Comparison of ENCODE assay signal across 5 cellular contexts in the genomic region with DNA sequence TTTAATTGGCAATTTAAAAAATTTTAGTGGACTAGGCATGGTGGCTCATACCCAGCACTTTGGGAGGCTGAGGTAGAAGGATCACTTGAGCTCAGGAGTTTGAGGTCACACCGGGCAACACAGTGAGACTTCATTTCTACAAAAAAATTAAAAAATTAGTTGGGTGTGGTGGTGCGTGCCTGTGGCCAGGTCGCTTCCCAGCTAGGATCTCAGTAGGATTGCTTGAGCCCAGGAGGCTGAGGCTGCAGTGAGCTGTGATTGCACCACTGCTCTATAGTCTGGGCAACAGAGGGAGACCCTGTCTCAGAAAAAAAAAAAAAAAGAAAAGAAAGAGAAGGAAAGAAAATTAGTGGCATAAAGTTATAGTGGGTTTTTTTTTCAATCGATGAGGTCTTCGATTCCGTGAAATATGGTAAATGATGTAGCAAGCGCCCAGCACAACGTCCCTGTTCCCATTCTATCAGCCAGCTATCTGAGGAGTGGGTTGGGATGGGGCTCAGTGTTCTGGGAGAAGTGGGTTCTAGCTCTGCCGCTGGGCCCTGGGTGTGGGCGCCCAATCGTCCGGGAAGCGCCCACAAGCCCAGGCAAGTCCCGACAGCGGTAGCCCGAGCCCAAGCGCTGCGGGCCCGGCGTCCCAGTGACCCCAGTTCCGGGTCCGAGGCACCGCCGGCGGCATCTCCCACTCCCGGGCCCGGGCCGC. TPM values are rescaled to one million over a fixed set of nuclear protein-coding genes. Genes with fewer than 3 reads are reported as not detected.
DNase-seq lines count a peak whose midpoint lies in the region; ATAC-seq and TF ChIP-seq lines count a peak whose summit lies in the region.

No MANE protein-coding gene starts in this region.

- 23 to 30% methylated on average over 21 to 28 of the region's 28 CpGs for WGBS in esophagus, 2 donors
- WGBS in spleen, 5 donors, result 26 to 44% (median 28%) methylated on average over 17 to 28 of the region's 28 CpGs

- H3K27me3 ChIP-seq in Peyer's patch (peaks cover 0 to 5% of the 10 kb centered on the region in 2 donors), esophagus (ENCODE audit: control insufficient read depth in 1 of 2, insufficient read depth in 2 of 2, low read length in 2 of 2) (no peaks in the 10 kb centered on the region), spleen (replicated peaks in 1 of 7) (peaks cover 0 to 30% (median 13%) of the 10 kb centered on the region in 7 donors)

- H3K4me1 ChIP-seq in Peyer's patch (peaks cover 10 to 23% (median 17%) of the 10 kb centered on the region in 4 donors), esophagus (ENCODE audit: control insufficient read depth in 2 of 2, insufficient read depth in 2 of 2, low read length in 1 of 2) (peaks cover 2 to 10% of the 10 kb centered on the region in 2 donors), spleen (peaks cover 17 to 51% (median 35%) of the 10 kb centered on the region in 6 donors)

- TF ChIP-seq CTCF in Peyer's patch (IDR thresholded peaks at IDR 0.05) (no peak), spleen (IDR thresholded peaks at IDR 0.05 in 8 of 11, conservative IDR thresholded peaks at IDR 0.05 in 3 of 11) (no peak)

- peak overlapping the region in 1 of 4 donors; percentile 59 for H3K27ac ChIP-seq in Peyer's patch
- peak overlapping the region; percentile 40 to 96 for H3K27ac ChIP-seq in esophagus (ENCODE audit: low read depth in 2 of 2, low read length in 1 of 2)
- peak overlapping the region in 4 of 8 donors; percentile 67 to 83 (median 67) for H3K27ac ChIP-seq in spleen

- H3K36me3 ChIP-seq in Peyer's patch, result no peaks in the 10 kb centered on the region
- no peaks in the 10 kb centered on the region for H3K36me3 ChIP-seq in esophagus (ENCODE audit: control insufficient read depth in 2 of 2, insufficient read depth in 2 of 2, low read length in 1 of 2)
- no peaks in the 10 kb centered on the region for H3K36me3 ChIP-seq in spleen

- DNase-seq in Peyer's patch, result no peak
- DNase-seq in spleen, result no peak
- no peak for DNase-seq in NCI-H2227 (lab: John Stamatoyannopoulos, UW; ENCODE audit: unreplicated experiment)

- intact Hi-C loops in spleen (cut with DNase I; ENCODE audit: low total_unique reads), result no loop called here

- H3K9me3 ChIP-seq in Peyer's patch (no peaks in the 10 kb centered on the region), esophagus (ENCODE audit: control insufficient read depth in 2 of 2, insufficient read depth in 1 of 2, low read depth in 1 of 2, low read length in 1 of 2) (no peaks in the 10 kb centered on the region), spleen (no peaks in the 10 kb centered on the region)

- no peak for TF ChIP-seq POLR2A in Peyer's patch (IDR thresholded peaks at IDR 0.05)
- TF ChIP-seq POLR2A in spleen (IDR thresholded peaks at IDR 0.05), result no peak

- H3K4me3 ChIP-seq in Peyer's patch (peak overlapping the region; percentile 41 to 68 (median 57)), esophagus (ENCODE audit: low read depth in 1 of 2, low read length in 2 of 2) (peak overlapping the region; percentile 59 to 69), spleen (peak overlapping the region in 7 of 8 donors; percentile 45 to 70 (median 56))

- ATAC-seq in activated CD4-positive, CD25-positive, alpha-beta regulatory T cell treated with anti-CD3 and anti-CD28 coated beads, Interleukin-2, amount 50 U/mL, for 24 hours, result no peak

RNA-seq across cellular contexts. Expression of gene FOSL1, which starts 1.4 kb away (rescaled TPM):
- total RNA-seq in Peyer's patch, result 1 to 10 TPM in 3 of 4 donors, not detected in 1; 1.5 to 7.4 (median 1.7) TPM
- 10 to 100 TPM; 26.7 to 39.6 TPM for polyA plus RNA-seq in esophagus
- total RNA-seq in spleen, result 1 to 10 TPM in 6 of 7 donors, under 1 TPM in 1; 0.42 to 5.4 (median 1.6) TPM
- 1 to 10 TPM in 2 of 3 donors, under 1 TPM in 1; 0.59 to 1.2 (median 1.2) TPM for polyA plus RNA-seq in spleen

RNA-seq across cellular contexts. Expression of gene CCDC85B, which starts 8.3 kb away (rescaled TPM):
- total RNA-seq in Peyer's patch (10 to 100 TPM in 1 of 4 donors, 1 to 10 TPM in 3; 3.5 to 12.4 (median 7.4) TPM), spleen (10 to 100 TPM; 38.7 to 61.7 (median 44.4) TPM)
- polyA plus RNA-seq in esophagus (10 to 100 TPM; 13.5 to 22.7 TPM), spleen (100 to 1,000 TPM in 1 of 3 donors, 10 to 100 TPM in 2; 53.9 to 131 (median 96.2) TPM)

RNA-seq across cellular contexts. Expression of gene FIBP, which starts 10.5 kb away (rescaled TPM):
- total RNA-seq in Peyer's patch, result 100 to 1,000 TPM; 100 to 173 (median 122) TPM
- 10 to 100 TPM; 20.7 to 38.1 TPM for polyA plus RNA-seq in esophagus
- 10 to 100 TPM; 52.3 to 79.0 (median 64.9) TPM for total RNA-seq in spleen
- 10 to 100 TPM; 61.9 to 66.3 (median 62.3) TPM for polyA plus RNA-seq in spleen

RNA-seq across cellular contexts. Expression of gene CTSW, which starts 19.2 kb away (rescaled TPM):
- total RNA-seq in Peyer's patch (1 to 10 TPM in 2 of 4 donors, not detected in 2; 1.3 to 1.9 TPM), spleen (10 to 100 TPM; 18.8 to 38.2 (median 29.5) TPM)
- polyA plus RNA-seq in esophagus (1 to 10 TPM; 1.3 to 1.7 TPM), spleen (10 to 100 TPM in 2 of 3 donors, 1 to 10 TPM in 1; 5.6 to 13.2 (median 10.8) TPM)

RNA-seq across cellular contexts. Expression of gene C11orf68, which starts 20.1 kb away (rescaled TPM):
- total RNA-seq in Peyer's patch, result 10 to 100 TPM in 2 of 4 donors, 1 to 10 TPM in 2; 8.3 to 20.6 (median 12.1) TPM
- 10 to 100 TPM; 21.8 to 27.6 TPM for polyA plus RNA-seq in esophagus
- total RNA-seq in spleen, result 10 to 100 TPM; 22.0 to 40.9 (median 31.7) TPM
- polyA plus RNA-seq in spleen, result 10 to 100 TPM; 34.3 to 44.9 (median 36.7) TPM
